In genomic region chr17:78124081-78124835, GRCh38 we compare ENCODE assay signal across 9 cellular contexts. TPM values are rescaled to one million over a fixed set of nuclear protein-coding genes. Genes with fewer than 3 reads are reported as not detected.
DNase-seq lines count a peak whose midpoint lies in the region; ATAC-seq, FAIRE-seq and TF ChIP-seq lines count a peak whose summit lies in the region.
"Had no signal": no experiment of that assay in that cellular context is flagged by ENCODE, and none has a peak within 500 bp of the region (broad histone marks: within the 10 kb centered on the region; RNA-seq: fewer than 3 reads in every experiment).

No MANE protein-coding gene starts in this region.

- TF ChIP-seq CTCF in D721Med (IDR thresholded peaks at IDR 0.05; ENCODE audit: insufficient read depth, missing control alignments) = no peak

- peak overlapping the region; percentile 55 for H3K27ac Mint-ChIP-seq in activated naive CD8-positive, alpha-beta T cell treated with anti-CD3 and anti-CD28 coated beads for 36 hours
- H3K27ac Mint-ChIP-seq in stimulated activated memory B cell treated with anti-CD40 and anti-IgM and Interleukin-4, amounts not matched to agents 10 μg/mL and 1 μg/mL and 100 μg/mL, for 72 hours = peak overlapping the region; percentile 93

- DNase-seq in activated CD8-positive, alpha-beta memory T cell treated with anti-CD3 and anti-CD28 coated beads for 24 hours = peak; percentile 75
- DNase-seq in activated CD8-positive, alpha-beta memory T cell treated with anti-CD3 and anti-CD28 coated beads, Interleukin-2, amount 50 U/mL, for 4 hours = no peak
- DNase-seq in KBM-7 (peak; percentile 95), NCI-H526 (lab: John Stamatoyannopoulos, UW) (no peak), D721Med (ENCODE audit: insufficient read length, low spot score) (no peak), RCC 7860 (ENCODE audit: low spot score) (no peak)
- peak; percentile 44 for DNase-seq in activated naive CD8-positive, alpha-beta T cell treated with anti-CD3 and anti-CD28 coated beads for 36 hours

- H3K4me1 Mint-ChIP-seq in activated naive CD8-positive, alpha-beta T cell treated with anti-CD3 and anti-CD28 coated beads for 36 hours = peaks cover 54% of the 10 kb centered on the region
- H3K4me1 Mint-ChIP-seq in stimulated activated memory B cell treated with anti-CD40 and anti-IgM and Interleukin-4, amounts not matched to agents 10 μg/mL and 1 μg/mL and 100 μg/mL, for 72 hours = peaks cover 80% of the 10 kb centered on the region

- in situ Hi-C loops in KBM-7 (cut with MboI; ENCODE audit: low pct_unique_long_range_greater_than_20kb, low sequenced_read_pairs) = no loop called here

- FAIRE-seq in D721Med (lab: Jason Lieb, UNC) (no peak), RCC 7860 (lab: Jason Lieb, UNC) (no peak)

- H3K4me3 Mint-ChIP-seq in activated naive CD8-positive, alpha-beta T cell treated with anti-CD3 and anti-CD28 coated beads for 36 hours = peak overlapping the region; percentile 90
- peak overlapping the region; percentile 68 for H3K4me3 Mint-ChIP-seq in stimulated activated memory B cell treated with anti-CD40 and anti-IgM and Interleukin-4, amounts not matched to agents 10 μg/mL and 1 μg/mL and 100 μg/mL, for 72 hours

- ATAC-seq in stimulated activated memory B cell treated with anti-CD40 and anti-IgM and Interleukin-4, amounts not matched to agents 10 μg/mL and 1 μg/mL and 100 μg/mL, for 72 hours = peak; percentile 72

- no peaks in the 10 kb centered on the region for H3K9me3 Mint-ChIP-seq in activated naive CD8-positive, alpha-beta T cell treated with anti-CD3 and anti-CD28 coated beads for 36 hours
- H3K9me3 Mint-ChIP-seq in stimulated activated memory B cell treated with anti-CD40 and anti-IgM and Interleukin-4, amounts not matched to agents 10 μg/mL and 1 μg/mL and 100 μg/mL, for 72 hours = no peaks in the 10 kb centered on the region

- H3K36me3 Mint-ChIP-seq in activated naive CD8-positive, alpha-beta T cell treated with anti-CD3 and anti-CD28 coated beads for 36 hours = peaks cover 49% of the 10 kb centered on the region
- peaks cover 67% of the 10 kb centered on the region for H3K36me3 Mint-ChIP-seq in stimulated activated memory B cell treated with anti-CD40 and anti-IgM and Interleukin-4, amounts not matched to agents 10 μg/mL and 1 μg/mL and 100 μg/mL, for 72 hours

- no peaks in the 10 kb centered on the region for H3K27me3 Mint-ChIP-seq in activated naive CD8-positive, alpha-beta T cell treated with anti-CD3 and anti-CD28 coated beads for 36 hours
- H3K27me3 Mint-ChIP-seq in stimulated activated memory B cell treated with anti-CD40 and anti-IgM and Interleukin-4, amounts not matched to agents 10 μg/mL and 1 μg/mL and 100 μg/mL, for 72 hours = no peaks in the 10 kb centered on the region

RNA-seq across cellular contexts. Expression of gene TMC6, which starts 4.3 kb away (rescaled TPM):
- 100 to 1,000 TPM; 119 to 125 TPM for total RNA-seq in activated naive CD8-positive, alpha-beta T cell treated with anti-CD3 and anti-CD28 coated beads for 36 hours

RNA-seq across cellular contexts. Expression of gene TMC8, which starts 6.3 kb away (rescaled TPM):
- 100 to 1,000 TPM; 133 to 136 TPM for total RNA-seq in activated naive CD8-positive, alpha-beta T cell treated with anti-CD3 and anti-CD28 coated beads for 36 hours
- total RNA-seq: fibroblast of villous mesenchyme had no signal

RNA-seq across cellular contexts. Expression of gene C17orf99, which starts 21.9 kb away (rescaled TPM):
- total RNA-seq in activated naive CD8-positive, alpha-beta T cell treated with anti-CD3 and anti-CD28 coated beads for 36 hours = not detected
- total RNA-seq: fibroblast of villous mesenchyme had no signal

RNA-seq across cellular contexts. Expression of gene SYNGR2, which starts 44.1 kb away (rescaled TPM):
- total RNA-seq in activated naive CD8-positive, alpha-beta T cell treated with anti-CD3 and anti-CD28 coated beads for 36 hours = 100 to 1,000 TPM; 126 to 127 TPM

Comparison
In these comparisons a context has a peak if more than half of its experiments do, and no peak if none do; other contexts are left out.
1. DNase-seq: peak in activated CD8-positive, alpha-beta memory T cell treated with anti-CD3 and anti-CD28 coated beads for 24 hours (single experiment), KBM-7 (single experiment) and activated naive CD8-positive, alpha-beta T cell treated with anti-CD3 and anti-CD28 coated beads for 36 hours (single experiment); none in activated CD8-positive, alpha-beta memory T cell treated with anti-CD3 and anti-CD28 coated beads, Interleukin-2, amount 50 U/mL, for 4 hours (single experiment), NCI-H526 (0 of 2), D721Med (single experiment) and RCC 7860 (single experiment).